14 cellular contexts compared by ENCODE assay signal in genomic region chr10:87918254-87918859, GRCh38. TPM values are rescaled to one million over a fixed set of nuclear protein-coding genes. Genes with fewer than 3 reads are reported as not detected.
DNase-seq lines count a peak whose midpoint lies in the region; ATAC-seq, FAIRE-seq and TF ChIP-seq lines count a peak whose summit lies in the region.
"Had no signal": no experiment of that assay in that cellular context is flagged by ENCODE, and none has a peak within 500 bp of the region (broad histone marks: within the 10 kb centered on the region; RNA-seq: fewer than 3 reads in every experiment).

No MANE protein-coding gene starts in this region.

- H3K27ac ChIP-seq in KOPT-K1 (ENCODE audit: low read depth, low read length, poor library complexity, severe bottlenecking), result peak overlapping the region; percentile 60
- H3K27ac ChIP-seq in small intestine (ENCODE audit: low read depth in 1 of 2, low read length in 1 of 2), result no peak overlapping the region
- no peak overlapping the region for H3K27ac ChIP-seq in aorta (ENCODE audit: low read depth in 1 of 2, low read length in 2 of 2)
- H3K27ac ChIP-seq: parathyroid adenoma had no signal

- intact Hi-C loops in activated CD8-positive, alpha-beta T cell treated with anti-CD3 and anti-CD28 coated beads for 36 hours (cut with micrococcal nuclease), result no loop called here
- intact Hi-C loops in aorta (cut with DNase I), result no loop called here

- H3K4me1 ChIP-seq in small intestine (ENCODE audit: control insufficient read depth in 2 of 2, insufficient read depth in 1 of 2, low read depth in 1 of 2, low read length in 1 of 2) (no peaks in the 10 kb centered on the region), aorta (ENCODE audit: control insufficient read depth in 1 of 2, insufficient read depth in 2 of 2, low read length in 2 of 2) (peaks cover 0 to 2% of the 10 kb centered on the region in 2 donors)
- H3K4me1 ChIP-seq: parathyroid adenoma had no signal

- POLR2A ChIA-PET in activated CD8-positive, alpha-beta T cell treated with anti-CD3 and anti-CD28 coated beads for 36 hours (lab: Charles Lee), result interaction anchor here (0.6 to 1.0 kb wide), 2 partner anchors 24 to 52 kb away, joined by 4 read pairs; no protein-coding TSS in a partner anchor
- POLR2A ChIA-PET in activated CD8-positive, alpha-beta T cell treated with anti-CD3 and anti-CD28 coated beads, Interleukin-2, amount 10 ng/mL, durations not matched to agents 7 days and 5 days (lab: Charles Lee), result interaction anchor here (0.7 kb wide), 1 partner anchor 56 kb away, joined by 3 read pairs; no protein-coding TSS in a partner anchor

- H3K9me3 Mint-ChIP-seq in activated CD8-positive, alpha-beta T cell treated with anti-CD3 and anti-CD28 coated beads for 36 hours, result peaks cover 24% of the 10 kb centered on the region
- H3K9me3 Mint-ChIP-seq in activated CD8-positive, alpha-beta T cell treated with anti-CD3 and anti-CD28 coated beads, Interleukin-2, amount 10 ng/mL, durations not matched to agents 7 days and 5 days (ENCODE audit: insufficient read depth), result peaks cover 8% of the 10 kb centered on the region
- peaks cover 8% of the 10 kb centered on the region for H3K9me3 Mint-ChIP-seq in HFFc6

- H3K9me3 ChIP-seq in KOPT-K1 (ENCODE audit: insufficient read depth, low read length, poor library complexity, severe bottlenecking), result peaks cover 9% of the 10 kb centered on the region
- H3K9me3 ChIP-seq in small intestine (ENCODE audit: control insufficient read depth, low read depth), result no peaks in the 10 kb centered on the region
- H3K9me3 ChIP-seq in aorta (ENCODE audit: control insufficient read depth, low read length), result no peaks in the 10 kb centered on the region

- no peaks in the 10 kb centered on the region for H3K27me3 Mint-ChIP-seq in activated CD8-positive, alpha-beta T cell treated with anti-CD3 and anti-CD28 coated beads for 36 hours
- H3K27me3 Mint-ChIP-seq in activated CD8-positive, alpha-beta T cell treated with anti-CD3 and anti-CD28 coated beads, Interleukin-2, amount 10 ng/mL, durations not matched to agents 7 days and 5 days (ENCODE audit: low read depth), result no peaks in the 10 kb centered on the region
- peaks cover 3% of the 10 kb centered on the region for H3K27me3 Mint-ChIP-seq in HFFc6 (ENCODE audit: insufficient read depth)

- ATAC-seq in activated CD8-positive, alpha-beta T cell treated with anti-CD3 and anti-CD28 coated beads for 36 hours, result peak; percentile 20
- no peak for ATAC-seq in activated CD8-positive, alpha-beta T cell treated with anti-CD3 and anti-CD28 coated beads, Interleukin-2, amount 10 ng/mL, durations not matched to agents 7 days and 5 days
- no peak for ATAC-seq in aorta (ENCODE audit: low FRiP score)
- ATAC-seq in HG03108 (IDR thresholded peaks at IDR 0.05; ENCODE audit: unreplicated experiment), result no peak

- H3K27me3 ChIP-seq in small intestine (ENCODE audit: control insufficient read depth in 2 of 2, insufficient read depth in 2 of 2, low read length in 2 of 2), result no peaks in the 10 kb centered on the region
- H3K27me3 ChIP-seq in aorta (ENCODE audit: control insufficient read depth in 1 of 2, insufficient read depth in 2 of 2, low read length in 1 of 2), result no peaks in the 10 kb centered on the region
- H3K27me3 ChIP-seq: upper lobe of left lung had no signal

- H3K36me3 Mint-ChIP-seq in activated CD8-positive, alpha-beta T cell treated with anti-CD3 and anti-CD28 coated beads for 36 hours (ENCODE audit: low read depth), result peaks cover 54% of the 10 kb centered on the region
- H3K36me3 Mint-ChIP-seq in activated CD8-positive, alpha-beta T cell treated with anti-CD3 and anti-CD28 coated beads, Interleukin-2, amount 10 ng/mL, durations not matched to agents 7 days and 5 days (ENCODE audit: low read depth), result peaks cover 74% of the 10 kb centered on the region
- H3K36me3 Mint-ChIP-seq in HFFc6 (ENCODE audit: low read depth), result peaks cover 43% of the 10 kb centered on the region

- H3K4me3 Mint-ChIP-seq in activated CD8-positive, alpha-beta T cell treated with anti-CD3 and anti-CD28 coated beads for 36 hours, result peak overlapping the region; percentile 24
- H3K4me3 Mint-ChIP-seq in activated CD8-positive, alpha-beta T cell treated with anti-CD3 and anti-CD28 coated beads, Interleukin-2, amount 10 ng/mL, durations not matched to agents 7 days and 5 days, result no peak overlapping the region
- H3K4me3 Mint-ChIP-seq in HFFc6, result no peak overlapping the region

- no peak for DNase-seq in activated CD8-positive, alpha-beta T cell treated with anti-CD3 and anti-CD28 coated beads for 36 hours
- DNase-seq in activated CD8-positive, alpha-beta T cell treated with anti-CD3 and anti-CD28 coated beads, Interleukin-2, amount 10 ng/mL, durations not matched to agents 7 days and 5 days, result no peak
- DNase-seq in central memory CD4-positive, alpha-beta T cell, result peak; percentile 19
- DNase-seq in small intestine (no peak), HFFc6 (no peak), aorta (no peak)
- DNase-seq: activated gamma-delta T cell, DMS 273 treated with DMSO at 0.1 percent for 48 hours, Karpas-422, SK-N-SH, upper lobe of left lung had no signal

- H3K36me3 ChIP-seq in KOPT-K1 (ENCODE audit: insufficient read depth, low read length) (peaks cover 78% of the 10 kb centered on the region), small intestine (ENCODE audit: control insufficient read depth in 2 of 2, insufficient read depth in 2 of 2, low read length in 2 of 2) (no peaks in the 10 kb centered on the region), aorta (ENCODE audit: control insufficient read depth in 1 of 2, insufficient read depth in 2 of 2, low read length in 1 of 2) (no peaks in the 10 kb centered on the region)

- CTCF ChIA-PET in activated CD8-positive, alpha-beta T cell treated with anti-CD3 and anti-CD28 coated beads for 36 hours (lab: Charles Lee), result interaction anchor here (0.6 kb wide), 1 partner anchor 10 kb away, joined by 3 read pairs; no protein-coding TSS in a partner anchor
- CTCF ChIA-PET in activated CD8-positive, alpha-beta T cell treated with anti-CD3 and anti-CD28 coated beads, Interleukin-2, amount 10 ng/mL, durations not matched to agents 7 days and 5 days (lab: Charles Lee), result interaction anchor here (1.0 to 1.4 kb wide), 2 partner anchors 12 to 195 kb away, joined by 3 read pairs; no protein-coding TSS in a partner anchor

- peaks cover 52% of the 10 kb centered on the region for H3K4me1 Mint-ChIP-seq in activated CD8-positive, alpha-beta T cell treated with anti-CD3 and anti-CD28 coated beads for 36 hours (ENCODE audit: low read depth)
- H3K4me1 Mint-ChIP-seq in activated CD8-positive, alpha-beta T cell treated with anti-CD3 and anti-CD28 coated beads, Interleukin-2, amount 10 ng/mL, durations not matched to agents 7 days and 5 days (ENCODE audit: low read depth), result peaks cover 36% of the 10 kb centered on the region
- peaks cover 65% of the 10 kb centered on the region for H3K4me1 Mint-ChIP-seq in HFFc6 (ENCODE audit: low read depth)

- no peak for TF ChIP-seq CTCF in activated CD8-positive, alpha-beta T cell treated with anti-CD3 and anti-CD28 coated beads for 36 hours (IDR thresholded peaks at IDR 0.05)
- no peak for TF ChIP-seq CTCF in HFFc6 (IDR thresholded peaks at IDR 0.05)

- WGBS in small intestine, 3 donors, result 35 to 59% (median 55%) methylated on average over 3 of the region's 3 CpGs
- WGBS in aorta, 2 donors, result 18 to 19% methylated on average over 3 of the region's 3 CpGs

- peak; percentile 49 for FAIRE-seq in small intestine (lab: Jason Lieb, UNC)

- peak overlapping the region; percentile 55 for H3K27ac Mint-ChIP-seq in activated CD8-positive, alpha-beta T cell treated with anti-CD3 and anti-CD28 coated beads for 36 hours
- H3K27ac Mint-ChIP-seq in activated CD8-positive, alpha-beta T cell treated with anti-CD3 and anti-CD28 coated beads, Interleukin-2, amount 10 ng/mL, durations not matched to agents 7 days and 5 days, result no peak overlapping the region
- no peak overlapping the region for H3K27ac Mint-ChIP-seq in HFFc6

- H3K4me3 ChIP-seq in small intestine (ENCODE audit: low read depth in 1 of 2, low read length in 2 of 2) (no peak overlapping the region), aorta (ENCODE audit: low read length in 2 of 2) (no peak overlapping the region)
- H3K4me3 ChIP-seq: upper lobe of left lung had no signal

RNA-seq across cellular contexts. Expression of gene PTEN, which starts 54.9 kb away (rescaled TPM):
- 10 to 100 TPM; 48.9 to 51.8 TPM for total RNA-seq in activated CD8-positive, alpha-beta T cell treated with anti-CD3 and anti-CD28 coated beads for 36 hours
- total RNA-seq in activated CD8-positive, alpha-beta T cell treated with anti-CD3 and anti-CD28 coated beads, Interleukin-2, amount 10 ng/mL, durations not matched to agents 7 days and 5 days, result 10 to 100 TPM; 87.2 to 91.9 TPM
- polyA plus RNA-seq in small intestine, result 10 to 100 TPM; 18.8 to 30.5 (median 24.8) TPM
- 10 to 100 TPM; 49.3 to 72.7 (median 63.5) TPM for total RNA-seq in HFFc6 (2021; fragmentation: NEBNext Ultra II Directional; extraction: Animal tissue kit (Norgen Biotek cat#: 25700))
- total RNA-seq in aorta, result 100 to 1,000 TPM; 119 to 165 TPM
- 10 to 100 TPM; 26.8 to 35.4 TPM for polyA plus RNA-seq in aorta

RNA-seq across cellular contexts. Expression of gene KLLN, which starts 55.0 kb away (rescaled TPM):
- total RNA-seq in activated CD8-positive, alpha-beta T cell treated with anti-CD3 and anti-CD28 coated beads for 36 hours, result under 1 TPM; 0.43 to 0.61 TPM
- total RNA-seq in activated CD8-positive, alpha-beta T cell treated with anti-CD3 and anti-CD28 coated beads, Interleukin-2, amount 10 ng/mL, durations not matched to agents 7 days and 5 days, result under 1 TPM; 0.79 to 0.94 TPM
- polyA plus RNA-seq in small intestine (under 1 TPM in 2 of 3 donors, not detected in 1; 0.27 to 0.55 TPM), aorta (under 1 TPM; 0.25 to 0.36 TPM)
- under 1 TPM; 0.65 to 0.77 (median 0.73) TPM for total RNA-seq in HFFc6 (2021; fragmentation: NEBNext Ultra II Directional; extraction: Animal tissue kit (Norgen Biotek cat#: 25700))
- total RNA-seq in aorta, result under 1 TPM; 0.29 to 0.66 TPM
